Comparison of ENCODE assay signal across 21 cellular contexts in the genomic region with DNA sequence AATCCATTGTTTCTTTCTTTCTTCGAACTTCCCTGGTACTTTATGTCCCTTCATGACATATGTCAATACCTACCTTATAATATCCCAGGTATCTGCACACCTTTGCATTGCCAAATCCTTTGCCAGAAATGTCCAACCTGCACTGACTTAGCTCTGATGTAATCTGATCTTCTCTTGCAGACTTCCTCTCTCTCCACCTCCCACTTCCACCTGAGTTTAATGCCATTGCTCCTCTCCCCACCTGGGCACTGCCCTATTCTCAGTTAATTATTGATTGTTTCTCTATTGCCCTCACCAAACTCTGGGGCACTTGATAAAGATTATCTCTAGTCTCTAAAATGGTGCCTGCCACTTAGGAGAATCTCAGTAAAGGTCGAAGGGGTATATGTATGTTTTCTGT. TPM values are rescaled to one million over a fixed set of nuclear protein-coding genes. Genes with fewer than 3 reads are reported as not detected.
DNase-seq lines count a peak whose midpoint lies in the region; ATAC-seq and TF ChIP-seq lines count a peak whose summit lies in the region.
"Had no signal": no experiment of that assay in that cellular context is flagged by ENCODE, and none has a peak within 500 bp of the region (broad histone marks: within the 10 kb centered on the region; RNA-seq: fewer than 3 reads in every experiment).

No MANE protein-coding gene starts in this region.

- peak overlapping the region; percentile 92 for H3K27ac ChIP-seq in neutrophil
- H3K27ac ChIP-seq: prostate gland, stomach, transverse colon, WERI-Rb-1 had no signal

- no peak for TF ChIP-seq CTCF in Loucy (conservative IDR thresholded peaks at IDR 0.05; ENCODE audit: low read length)
- no peak for TF ChIP-seq CTCF in neutrophil (IDR thresholded peaks at IDR 0.05)

- peak overlapping the region; percentile 13 for H3K4me2 ChIP-seq in Loucy (ENCODE audit: low read depth, low read length, poor library complexity, severe bottlenecking)
- H3K4me2 ChIP-seq: GM23338 had no signal

- DNase-seq in activated T-cell treated with anti-CD3 and anti-CD28 coated beads, Interleukin-2, amount 50 U/mL, for 72 hours, result no peak
- no peak for DNase-seq in activated T-cell treated with anti-CD3 and anti-CD28 coated beads, Interleukin-2, amount 50 U/mL, for 1 hour
- DNase-seq in left cardiac atrium (no peak), NCI-H1436 (lab: John Stamatoyannopoulos, UW) (no peak), SW 1271 (lab: John Stamatoyannopoulos, UW) (no peak)
- DNase-seq: NCI-H187 treated with DMSO at 0.1 percent for 48 hours; NCI-H226; NCI-H774; Right ventricle myocardium superior; stimulated activated CD4-positive, alpha-beta T cell treated with anti-CD3 and anti-CD28 coated beads, Interleukin-2, amount 100 ng/mL, for 24 hours; stomach; transverse colon; WERI-Rb-1 had no signal

- H3K4me3 ChIP-seq in Loucy (ENCODE audit: low read length, poor library complexity, severe bottlenecking), result no peak overlapping the region
- H3K4me3 ChIP-seq in neutrophil (ENCODE audit: low read depth in 1 of 2, low read length in 1 of 2), result peak overlapping the region; percentile 4 to 42
- H3K4me3 ChIP-seq: GM23338, K562, prostate gland, stomach, transverse colon had no signal

- peaks cover 98% of the 10 kb centered on the region for H3K79me2 ChIP-seq in Loucy (ENCODE audit: insufficient read depth, low read length)

- intact Hi-C loops in left cardiac atrium (cut with DNase I), result no loop called here

- H3K4me3 Mint-ChIP-seq in activated T-cell treated with anti-CD3 and anti-CD28 coated beads, Interleukin-2, amount 50 U/mL, for 72 hours, result peak overlapping the region; percentile 77 to 81
- H3K4me3 Mint-ChIP-seq in activated naive CD8-positive, alpha-beta T cell, result peak overlapping the region; percentile 64
- H3K4me3 Mint-ChIP-seq: GM23338, mesothelial cell of epicardium, neural crest cell had no signal

- no peaks in the 10 kb centered on the region for H3F3A ChIP-seq in Loucy (ENCODE audit: low read depth)

- H3K4me1 ChIP-seq in Loucy (ENCODE audit: insufficient read depth, low read length, poor library complexity, severe bottlenecking) (peaks cover 56% of the 10 kb centered on the region), neutrophil (ENCODE audit: control insufficient read depth in 1 of 2, insufficient read depth in 1 of 2, low read depth in 1 of 2, low read length in 1 of 2) (peaks cover 100% of the 10 kb centered on the region in 2 experiments)
- H3K4me1 ChIP-seq: prostate gland, transverse colon had no signal

- H4K20me1 ChIP-seq in Loucy (ENCODE audit: insufficient read depth, low read length, poor library complexity, severe bottlenecking), result peaks cover 95% of the 10 kb centered on the region

- H3K27me3 Mint-ChIP-seq in activated T-cell treated with anti-CD3 and anti-CD28 coated beads, Interleukin-2, amount 50 U/mL, for 72 hours (ENCODE audit: low read depth), result no peaks in the 10 kb centered on the region
- no peaks in the 10 kb centered on the region for H3K27me3 Mint-ChIP-seq in activated naive CD8-positive, alpha-beta T cell

- peaks cover 22% of the 10 kb centered on the region; the same call in 1 of the 2 replicates for H3K36me3 ChIP-seq in Loucy (ENCODE audit: insufficient read depth, low read length)
- H3K36me3 ChIP-seq in neutrophil, result no peaks in the 10 kb centered on the region
- H3K36me3 ChIP-seq: prostate gland, stomach, transverse colon, WERI-Rb-1 had no signal

- H3K27ac Mint-ChIP-seq in activated T-cell treated with anti-CD3 and anti-CD28 coated beads, Interleukin-2, amount 50 U/mL, for 72 hours, result peak overlapping the region; percentile 83
- peak overlapping the region; percentile 95 for H3K27ac Mint-ChIP-seq in activated naive CD8-positive, alpha-beta T cell
- H3K27ac Mint-ChIP-seq: GM23338, mesothelial cell of epicardium had no signal

- H3K36me3 Mint-ChIP-seq in activated T-cell treated with anti-CD3 and anti-CD28 coated beads, Interleukin-2, amount 50 U/mL, for 72 hours (ENCODE audit: insufficient read depth in 2 of 2), result peaks cover 3 to 11% of the 10 kb centered on the region in 2 donors
- peaks cover 8% of the 10 kb centered on the region for H3K36me3 Mint-ChIP-seq in activated naive CD8-positive, alpha-beta T cell
- H3K36me3 Mint-ChIP-seq: mesothelial cell of epicardium had no signal

- no peak overlapping the region for H3K9ac ChIP-seq in Loucy (ENCODE audit: low read depth, low read length, poor library complexity, severe bottlenecking)

- ATAC-seq in activated T-cell treated with anti-CD3 and anti-CD28 coated beads, Interleukin-2, amount 50 U/mL, for 72 hours (replicated peaks in 1 of 2), result peak in 1 of 2 donors; percentile 23
- ATAC-seq in left cardiac atrium, result no peak
- ATAC-seq: GM23338, K562 had no signal

- H3K4me1 Mint-ChIP-seq in activated T-cell treated with anti-CD3 and anti-CD28 coated beads, Interleukin-2, amount 50 U/mL, for 72 hours (ENCODE audit: low read depth), result peaks cover 83% of the 10 kb centered on the region
- peaks cover 96% of the 10 kb centered on the region for H3K4me1 Mint-ChIP-seq in activated naive CD8-positive, alpha-beta T cell (ENCODE audit: low read depth)
- H3K4me1 Mint-ChIP-seq: neural crest cell had no signal

- H3K9me3 ChIP-seq in Loucy (ENCODE audit: insufficient read depth, low read depth, low read length), result no peaks in the 10 kb centered on the region
- no peaks in the 10 kb centered on the region for H3K9me3 ChIP-seq in neutrophil
- H3K9me3 ChIP-seq: prostate gland, stomach, transverse colon had no signal

- no peaks in the 10 kb centered on the region for H3K9me3 Mint-ChIP-seq in activated T-cell treated with anti-CD3 and anti-CD28 coated beads, Interleukin-2, amount 50 U/mL, for 72 hours
- no peaks in the 10 kb centered on the region for H3K9me3 Mint-ChIP-seq in activated naive CD8-positive, alpha-beta T cell (ENCODE audit: low read depth)
- H3K9me3 Mint-ChIP-seq: GM23338, mesothelial cell of epicardium, neural crest cell had no signal

- H2AFZ ChIP-seq in Loucy (ENCODE audit: low read length), result no peak overlapping the region
- H2AFZ ChIP-seq: GM23338 had no signal

- H3K9me2 ChIP-seq in Loucy (replicated peaks; ENCODE audit: low read depth, low read length), result no peaks in the 10 kb centered on the region

- H3K27me3 ChIP-seq in Loucy (ENCODE audit: insufficient read depth, low read length, poor library complexity, severe bottlenecking) (no peaks in the 10 kb centered on the region), neutrophil (no peaks in the 10 kb centered on the region)
- H3K27me3 ChIP-seq: transverse colon had no signal

RNA-seq across cellular contexts. Expression of gene ARHGAP15, which starts 23.0 kb away (rescaled TPM):
- total RNA-seq in activated T-cell treated with anti-CD3 and anti-CD28 coated beads, Interleukin-2, amount 50 U/mL, for 72 hours, result 100 to 1,000 TPM in 1 of 2 donors, 10 to 100 TPM in 1; 94.6 to 111 TPM
- total RNA-seq in left cardiac atrium, result 1 to 10 TPM; 7.2 to 8.7 TPM
- total RNA-seq: GM23338 had no signal

Comparison
In these comparisons a context has a peak if more than half of its experiments do, and no peak if none do; other contexts are left out.
1. RNA of gene ARHGAP15, which starts 23.0 kb away (total RNA-seq): 94.6 to 111 TPM in activated T-cell treated with anti-CD3 and anti-CD28 coated beads, Interleukin-2, amount 50 U/mL, for 72 hours; 7.2 to 8.7 TPM in left cardiac atrium; every median in the first group is over 4 times any median in the second.